ENCODE assay signal across 1 cellular context in the genomic region with DNA sequence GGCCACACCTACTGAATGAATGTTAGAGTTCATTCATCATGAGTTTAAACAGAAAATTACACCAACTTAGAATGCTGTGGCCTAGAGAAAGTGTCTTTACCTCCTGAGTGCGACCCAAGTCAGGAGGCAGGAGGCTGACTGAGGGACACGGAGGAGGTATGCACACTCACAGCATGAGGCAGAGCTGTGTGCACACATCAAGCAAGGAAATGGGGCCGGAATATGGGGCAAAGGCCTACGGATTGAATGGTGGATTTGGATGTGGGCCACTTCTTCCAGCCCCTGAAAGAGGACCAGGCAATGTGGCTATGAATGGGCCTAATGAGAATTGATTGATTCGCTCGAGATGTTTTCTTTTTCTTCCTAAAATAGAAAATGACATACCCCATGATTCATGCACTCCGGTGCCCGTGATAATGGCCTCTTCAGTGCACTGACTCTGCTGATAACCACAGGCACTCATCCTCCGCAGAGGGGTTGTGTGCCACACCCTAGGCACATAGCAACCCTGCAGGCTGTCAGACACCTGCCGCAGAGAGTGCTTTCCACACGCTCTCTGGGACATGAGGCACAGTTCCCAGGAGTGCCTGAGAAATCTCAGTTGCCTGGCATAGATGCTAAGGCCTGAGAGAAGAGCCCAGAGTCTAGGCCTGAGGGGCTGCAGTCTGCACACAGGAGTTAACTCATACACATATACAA.
A peak's percentile ranks its signal among the peaks of the same experiment; 100 is the strongest.
TF ChIP-seq lines count a peak whose summit lies in the region.

No MANE protein-coding gene starts in this region.

TF ChIP-seq in HEK293, 187 proteins besides CTCF, POLR2A, EP300 and RAD21 (continued from another document):
- TF ChIP-seq, protein P1, sequence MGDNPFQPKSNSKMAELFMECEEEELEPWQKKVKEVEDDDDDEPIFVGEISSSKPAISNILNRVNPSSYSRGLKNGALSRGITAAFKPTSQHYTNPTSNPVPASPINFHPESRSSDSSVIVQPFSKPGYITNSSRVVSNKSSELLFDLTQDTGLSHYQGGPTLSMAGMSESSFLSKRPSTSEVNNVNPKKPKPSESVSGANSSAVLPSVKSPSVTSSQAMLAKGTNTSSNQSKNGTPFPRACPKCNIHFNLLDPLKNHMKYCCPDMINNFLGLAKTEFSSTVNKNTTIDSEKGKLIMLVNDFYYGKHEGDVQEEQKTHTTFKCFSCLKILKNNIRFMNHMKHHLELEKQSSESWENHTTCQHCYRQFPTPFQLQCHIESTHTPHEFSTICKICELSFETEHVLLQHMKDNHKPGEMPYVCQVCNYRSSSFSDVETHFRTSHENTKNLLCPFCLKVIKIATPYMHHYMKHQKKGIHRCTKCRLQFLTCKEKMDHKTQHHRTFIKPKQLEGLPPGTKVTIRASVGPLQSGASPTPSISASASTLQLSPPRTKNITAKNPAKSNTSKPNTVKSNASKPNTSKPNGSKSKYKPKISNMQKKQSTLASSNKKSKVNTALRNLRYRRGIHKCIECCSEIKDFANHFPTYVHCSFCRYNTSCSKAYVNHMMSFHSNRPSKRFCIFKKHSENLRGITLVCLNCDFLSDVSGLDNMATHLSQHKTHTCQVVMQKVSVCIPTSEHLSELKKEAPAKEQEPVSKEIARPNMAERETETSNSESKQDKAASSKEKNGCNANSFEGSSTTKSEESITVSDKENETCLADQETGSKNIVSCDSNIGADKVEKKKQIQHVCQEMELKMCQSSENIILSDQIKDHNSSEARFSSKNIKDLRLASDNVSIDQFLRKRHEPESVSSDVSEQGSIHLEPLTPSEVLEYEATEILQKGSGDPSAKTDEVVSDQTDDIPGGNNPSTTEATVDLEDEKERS (tag by site-specific recombination; IDR thresholded peaks at IDR 0.05): 0 out of 2 replicates have a peak, but pooled peaks have one; percentile 33
- peak; percentile 53 for TF ChIP-seq ZNF335 (tag by site-specific recombination; conservative IDR thresholded peaks at IDR 0.05)
- peak; percentile 58 for TF ChIP-seq GLIS1 (tag by site-specific recombination; IDR thresholded peaks at IDR 0.05)
- TF ChIP-seq ZNF626 (tag by site-specific recombination; IDR thresholded peaks at IDR 0.05): no peak
- 0 out of 2 replicates have a peak, but pooled peaks have one; percentile 40 for TF ChIP-seq ZNF184 (tag by site-specific recombination; IDR thresholded peaks at IDR 0.05)
- peak; percentile 74 for TF ChIP-seq ZNF600 (tag by site-specific recombination; IDR thresholded peaks at IDR 0.05)
- TF ChIP-seq KLF8 (tag by site-specific recombination; IDR thresholded peaks at IDR 0.05): 0 out of 2 replicates have a peak, but pooled peaks have one; percentile 42
- no peak for TF ChIP-seq ZNF670 (tag by site-specific recombination; IDR thresholded peaks at IDR 0.05; ENCODE audit: low read depth)
- TF ChIP-seq ZNF121 (tag by site-specific recombination; IDR thresholded peaks at IDR 0.05): no peak
- TF ChIP-seq, protein P2, sequence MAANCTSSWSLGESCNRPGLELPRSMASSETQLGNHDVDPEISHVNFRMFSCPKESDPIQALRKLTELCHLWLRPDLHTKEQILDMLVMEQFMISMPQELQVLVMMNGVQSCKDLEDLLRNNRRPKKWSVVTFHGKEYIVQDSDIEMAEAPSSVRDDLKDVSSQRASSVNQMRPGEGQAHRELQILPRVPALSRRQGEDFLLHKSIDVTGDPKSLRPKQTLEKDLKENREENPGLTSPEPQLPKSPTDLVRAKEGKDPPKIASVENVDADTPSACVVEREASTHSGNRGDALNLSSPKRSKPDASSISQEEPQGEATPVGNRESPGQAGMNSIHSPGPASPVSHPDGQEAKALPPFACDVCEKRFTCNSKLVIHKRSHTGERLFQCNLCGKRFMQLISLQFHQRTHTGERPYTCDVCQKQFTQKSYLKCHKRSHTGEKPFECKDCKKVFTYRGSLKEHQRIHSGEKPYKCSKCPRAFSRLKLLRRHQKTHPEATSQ (tag by site-specific recombination; IDR thresholded peaks at IDR 0.05): no peak
- no peak for TF ChIP-seq OVOL3 (tag by site-specific recombination; IDR thresholded peaks at IDR 0.05)
- TF ChIP-seq ZBTB21 (tag by site-specific recombination; IDR thresholded peaks at IDR 0.05): peak; percentile 11; the same call in 1 of the 2 replicates
- TF ChIP-seq ZIC2 (tag by site-specific recombination; IDR thresholded peaks at IDR 0.05): peak; percentile 87
- TF ChIP-seq ZNF366 (tag by site-specific recombination; conservative IDR thresholded peaks at IDR 0.05): peak; percentile 51; the same call in 1 of the 2 replicates
- TF ChIP-seq ZXDB (tag by site-specific recombination; IDR thresholded peaks at IDR 0.05): 0 out of 2 replicates have a peak, but pooled peaks have one; percentile 20
- peak; percentile 66 for TF ChIP-seq KLF1 (tag by site-specific recombination; IDR thresholded peaks at IDR 0.05)
- TF ChIP-seq ZNF677 (tag by site-specific recombination; IDR thresholded peaks at IDR 0.05): no peak
- TF ChIP-seq ZBTB48 (tag by site-specific recombination; IDR thresholded peaks at IDR 0.05): peak; percentile 37; the same call in 1 of the 2 replicates
- TF ChIP-seq ZNF629 (tag by site-specific recombination; IDR thresholded peaks at IDR 0.05): peak; percentile 61; the same call in 1 of the 2 replicates
- TF ChIP-seq, protein P3, sequence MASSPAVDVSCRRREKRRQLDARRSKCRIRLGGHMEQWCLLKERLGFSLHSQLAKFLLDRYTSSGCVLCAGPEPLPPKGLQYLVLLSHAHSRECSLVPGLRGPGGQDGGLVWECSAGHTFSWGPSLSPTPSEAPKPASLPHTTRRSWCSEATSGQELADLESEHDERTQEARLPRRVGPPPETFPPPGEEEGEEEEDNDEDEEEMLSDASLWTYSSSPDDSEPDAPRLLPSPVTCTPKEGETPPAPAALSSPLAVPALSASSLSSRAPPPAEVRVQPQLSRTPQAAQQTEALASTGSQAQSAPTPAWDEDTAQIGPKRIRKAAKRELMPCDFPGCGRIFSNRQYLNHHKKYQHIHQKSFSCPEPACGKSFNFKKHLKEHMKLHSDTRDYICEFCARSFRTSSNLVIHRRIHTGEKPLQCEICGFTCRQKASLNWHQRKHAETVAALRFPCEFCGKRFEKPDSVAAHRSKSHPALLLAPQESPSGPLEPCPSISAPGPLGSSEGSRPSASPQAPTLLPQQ (tag by site-specific recombination; IDR thresholded peaks at IDR 0.05): 0 out of 2 replicates have a peak, but pooled peaks have one; percentile 43
- TF ChIP-seq SP7 (tag by site-specific recombination; IDR thresholded peaks at IDR 0.05): no peak
